ENCODE assay signal across 1 cellular context in genomic region chr22:49307071-49307830, GRCh38.
TF ChIP-seq lines count a peak whose summit lies in the region.

No MANE protein-coding gene starts in this region.

TF ChIP-seq in H1, 55 proteins besides CTCF, POLR2A, EP300 and RAD21:
- no peak for TF ChIP-seq RNF2 (IDR thresholded peaks at IDR 0.05; ENCODE audit: borderline replicate concordance, low read depth, low read length, missing control alignments, poor library complexity, severe bottlenecking)
- TF ChIP-seq CBX8 (IDR thresholded peaks at IDR 0.05; ENCODE audit: borderline replicate concordance, low read depth, low read length) = no peak
- no peak for TF ChIP-seq HDAC6 (IDR thresholded peaks at IDR 0.05; ENCODE audit: low read depth, low read length)
- no peak for TF ChIP-seq SP1 (IDR thresholded peaks at IDR 0.05; ENCODE audit: low read depth, low read length)
- TF ChIP-seq MAFK (IDR thresholded peaks at IDR 0.05; ENCODE audit: low read depth, low read length) = no peak
- no peak for TF ChIP-seq BCL11A (IDR thresholded peaks at IDR 0.05; ENCODE audit: low read depth in 2 of 2, low read length in 2 of 2)
- no peak for TF ChIP-seq KDM4A (IDR thresholded peaks at IDR 0.05; ENCODE audit: low read depth, low read length, severe bottlenecking)
- TF ChIP-seq TAF1 (IDR thresholded peaks at IDR 0.05; ENCODE audit: low read depth, low read length) = no peak
- TF ChIP-seq JUN (IDR thresholded peaks at IDR 0.05; ENCODE audit: low read depth, low read length) = no peak
- no peak for TF ChIP-seq KDM1A (IDR thresholded peaks at IDR 0.05; ENCODE audit: borderline replicate concordance, low read length)
- no peak for TF ChIP-seq SP4 (IDR thresholded peaks at IDR 0.05; ENCODE audit: low read length)
- no peak for TF ChIP-seq KDM5A (IDR thresholded peaks at IDR 0.05; ENCODE audit: low read length)
- TF ChIP-seq POU5F1 (IDR thresholded peaks at IDR 0.05; ENCODE audit: low read depth, low read length) = no peak
- no peak for TF ChIP-seq NRF1 (IDR thresholded peaks at IDR 0.05; ENCODE audit: low read depth, low read length)
- no peak for TF ChIP-seq E2F6 (IDR thresholded peaks at IDR 0.05)
- TF ChIP-seq CHD7 (IDR thresholded peaks at IDR 0.05; ENCODE audit: insufficient replicate concordance, low read length) = no peak
- no peak for TF ChIP-seq RFX5 (IDR thresholded peaks at IDR 0.05; ENCODE audit: borderline replicate concordance, low read depth, low read length)
TF ChIP-seq in H1: peak in this region for 0.
